Comparison of ENCODE assay signal across 23 cellular contexts in the genomic region with DNA sequence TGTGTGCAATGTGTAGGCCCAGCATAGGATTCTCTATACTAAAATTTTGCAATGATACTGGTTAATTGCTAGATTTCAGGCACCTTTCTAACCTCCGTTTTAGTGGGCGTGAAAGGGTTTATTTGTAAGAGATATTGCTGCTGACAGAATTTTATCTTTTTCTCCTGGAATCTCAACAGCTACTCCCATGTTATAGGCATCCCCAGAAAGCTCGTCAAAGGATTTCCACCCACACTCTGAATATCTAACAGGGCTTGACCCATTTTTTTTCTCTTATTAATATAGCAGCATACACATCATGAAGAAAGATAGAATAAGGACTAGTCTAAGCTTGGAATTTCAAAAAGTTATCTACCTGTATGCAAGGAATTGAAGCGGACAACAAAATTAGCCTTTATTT.
"Had no signal": no experiment of that assay in that cellular context is flagged by ENCODE, and none has a peak within 500 bp of the region (broad histone marks: within the 10 kb centered on the region; RNA-seq: fewer than 3 reads in every experiment).

No MANE protein-coding gene starts in this region.

- H3K4me3 Mint-ChIP-seq: stimulated activated effector memory CD8-positive, alpha-beta T cell treated with anti-CD3 and anti-CD28 coated beads, Interleukin-12 subunit alpha, Interleukin-12 subunit beta, amount 100 ng/mL, for 72 hours; stimulated activated memory B cell treated with anti-CD40 and anti-IgM and Interleukin-4, amounts not matched to agents 10 μg/mL and 1 μg/mL and 100 μg/mL, for 72 hours; stimulated activated naive B cell treated with anti-CD40 and anti-IgM and Interleukin-4, amounts not matched to agents 10 μg/mL and 1 μg/mL and 100 μg/mL, for 72 hours; stimulated activated naive CD8-positive, alpha-beta T cell treated with anti-CD3 and anti-CD28 coated beads, Interleukin-15, Interleukin-2, amounts not matched to agents 100 ng/mL and 50 ng/mL, for 24 hours; type B pancreatic cell had no signal

- H3K27ac Mint-ChIP-seq: stimulated activated effector memory CD8-positive, alpha-beta T cell treated with anti-CD3 and anti-CD28 coated beads, Interleukin-12 subunit alpha, Interleukin-12 subunit beta, amount 100 ng/mL, for 72 hours; stimulated activated memory B cell treated with anti-CD40 and anti-IgM and Interleukin-4, amounts not matched to agents 10 μg/mL and 1 μg/mL and 100 μg/mL, for 72 hours; stimulated activated naive B cell treated with anti-CD40 and anti-IgM and Interleukin-4, amounts not matched to agents 10 μg/mL and 1 μg/mL and 100 μg/mL, for 72 hours; stimulated activated naive CD8-positive, alpha-beta T cell treated with anti-CD3 and anti-CD28 coated beads, Interleukin-15, Interleukin-2, amounts not matched to agents 100 ng/mL and 50 ng/mL, for 24 hours; type B pancreatic cell had no signal

- DNase-seq: stimulated activated CD4-positive, alpha-beta T cell treated with anti-CD3 and anti-CD28 coated beads, Interleukin-2, amount 100 ng/mL, for 48 hours; stimulated activated CD4-positive, alpha-beta T cell treated with anti-CD3 and anti-CD28 coated beads, Interleukin-4, amount 100 ng/mL, for 1 hour; stimulated activated CD4-positive, alpha-beta T cell treated with anti-CD3 and anti-CD28 coated beads, Interleukin-4, amount 100 ng/mL, for 24 hours; stimulated activated CD4-positive, alpha-beta T cell treated with anti-CD3 and anti-CD28 coated beads, Interleukin-4, amount 100 ng/mL, for 4 hours; stimulated activated CD8-positive, alpha-beta memory T cell treated with anti-CD3 and anti-CD28 coated beads, Interleukin-4, amount 100 ng/mL, for 48 hours; stimulated activated naive B cell treated with anti-CD40 and anti-IgM and Interleukin-4, amounts not matched to agents 10 μg/mL and 1 μg/mL and 100 μg/mL, for 72 hours; stimulated activated naive CD4-positive, alpha-beta T cell; stimulated activated naive CD4-positive, alpha-beta T cell treated with Interleukin-2 at 50 U/mL for 16 hours; stimulated activated naive CD8-positive, alpha-beta T cell treated with anti-CD3 and anti-CD28 coated beads, Interleukin-15, Interleukin-2, amounts not matched to agents 100 U/mL and 50 U/mL, for 24 hours; stomach; substantia nigra; testis; thyroid gland; tibial artery; transverse colon; trophoblast cell; upper lobe of left lung; upper lobe of right lung; uterus had no signal

- H3K27me3 Mint-ChIP-seq: stimulated activated memory B cell treated with anti-CD40 and anti-IgM and Interleukin-4, amounts not matched to agents 10 μg/mL and 1 μg/mL and 100 μg/mL, for 72 hours; stimulated activated naive B cell treated with anti-CD40 and anti-IgM and Interleukin-4, amounts not matched to agents 10 μg/mL and 1 μg/mL and 100 μg/mL, for 72 hours; stimulated activated naive CD8-positive, alpha-beta T cell treated with anti-CD3 and anti-CD28 coated beads, Interleukin-15, Interleukin-2, amounts not matched to agents 100 ng/mL and 50 ng/mL, for 24 hours; type B pancreatic cell had no signal

- H3K36me3 Mint-ChIP-seq: stimulated activated effector memory CD8-positive, alpha-beta T cell treated with anti-CD3 and anti-CD28 coated beads, Interleukin-12 subunit alpha, Interleukin-12 subunit beta, amount 100 ng/mL, for 72 hours; type B pancreatic cell had no signal

- ATAC-seq: stimulated activated effector memory CD8-positive, alpha-beta T cell treated with anti-CD3 and anti-CD28 coated beads, Interleukin-12 subunit alpha, Interleukin-12 subunit beta, amount 100 ng/mL, for 72 hours; stimulated activated memory B cell treated with anti-CD40 and anti-IgM and Interleukin-4, amounts not matched to agents 10 μg/mL and 1 μg/mL and 100 μg/mL, for 72 hours; stimulated activated naive B cell treated with anti-CD40 and anti-IgM and Interleukin-4, amounts not matched to agents 10 μg/mL and 1 μg/mL and 100 μg/mL, for 72 hours; stimulated activated naive CD8-positive, alpha-beta T cell treated with anti-CD3 and anti-CD28 coated beads, Interleukin-15, Interleukin-2, amounts not matched to agents 100 U/mL and 50 U/mL, for 24 hours; upper lobe of right lung had no signal

- H3K9me3 Mint-ChIP-seq: stimulated activated effector memory CD8-positive, alpha-beta T cell treated with anti-CD3 and anti-CD28 coated beads, Interleukin-12 subunit alpha, Interleukin-12 subunit beta, amount 100 ng/mL, for 72 hours; stimulated activated memory B cell treated with anti-CD40 and anti-IgM and Interleukin-4, amounts not matched to agents 10 μg/mL and 1 μg/mL and 100 μg/mL, for 72 hours; type B pancreatic cell had no signal
